Comparison of ENCODE assay signal across 18 cellular contexts in the genomic region with DNA sequence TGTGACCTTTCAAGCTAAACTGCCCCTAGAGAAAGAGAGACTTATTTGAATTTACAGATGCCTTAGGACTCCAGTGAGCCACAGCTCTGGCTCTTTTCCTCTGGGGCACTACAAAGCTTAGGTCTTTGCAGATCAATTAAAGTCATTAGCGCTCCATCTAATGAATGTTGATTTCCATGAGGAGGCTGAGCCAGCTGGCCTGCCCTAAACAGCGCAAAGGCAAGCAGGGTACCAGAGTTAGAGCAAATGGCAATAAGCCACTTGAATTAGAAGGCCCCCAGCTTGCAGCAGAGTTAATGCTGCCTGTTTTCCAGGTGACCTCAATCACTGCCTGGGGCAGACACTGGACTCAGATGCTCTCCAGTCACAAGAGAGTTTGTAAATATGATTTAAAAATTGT.
DNase-seq lines count a peak whose midpoint lies in the region; ATAC-seq, FAIRE-seq and TF ChIP-seq lines count a peak whose summit lies in the region.
"Had no signal": no experiment of that assay in that cellular context is flagged by ENCODE, and none has a peak within 500 bp of the region (broad histone marks: within the 10 kb centered on the region; RNA-seq: fewer than 3 reads in every experiment).

No MANE protein-coding gene starts in this region.

- no peaks in the 10 kb centered on the region for H3K9me3 ChIP-seq in SK-N-SH
- H3K9me3 ChIP-seq: body of pancreas, tibial nerve had no signal

- no peak overlapping the region for H2AK5ac ChIP-seq in mesendoderm (ENCODE audit: low read length)

- H2BK15ac ChIP-seq in mesendoderm (replicated peaks; ENCODE audit: low read depth) = no peak overlapping the region

- H3K9ac ChIP-seq in SK-N-SH (no peak overlapping the region), mesendoderm (ENCODE audit: low read length) (no peak overlapping the region)

- no peak overlapping the region for H4K8ac ChIP-seq in mesendoderm (ENCODE audit: low read depth, low read length)

- no peak for TF ChIP-seq CTCF in SK-N-SH (IDR thresholded peaks at IDR 0.05)

- H3K4me2 ChIP-seq in SK-N-SH (no peak overlapping the region), mesendoderm (ENCODE audit: low read length) (no peak overlapping the region)

- H3K79me2 ChIP-seq in SK-N-SH (ENCODE audit: insufficient read depth) (no peaks in the 10 kb centered on the region), mesendoderm (ENCODE audit: control insufficient read depth, insufficient read depth, low read length) (no peaks in the 10 kb centered on the region)

- whole genome bisulfite sequencing in SK-N-SH (ENCODE audit: low lambda C conversion rate) = 49% methylated on average over 2 of the region's 2 CpGs
- WGBS in mesendoderm (ENCODE audit: extremely low coverage, insufficient coverage, low lambda C conversion rate) = no CpG with 5 or more reads among the region's 2 CpGs

- H3K36me3 ChIP-seq in SK-N-SH (replicated peaks in 1 of 2; ENCODE audit: control insufficient read depth in 1 of 2, insufficient read depth in 2 of 2, low read length in 1 of 2) (no peaks in the 10 kb centered on the region), mesendoderm (ENCODE audit: control insufficient read depth, insufficient read depth, low read length) (no peaks in the 10 kb centered on the region)
- H3K36me3 ChIP-seq: tibial nerve had no signal

- peaks cover 8 to 9% of the 10 kb centered on the region in 2 experiments; a peak in 3 of 4 replicates for H3K4me1 ChIP-seq in SK-N-SH (ENCODE audit: control insufficient read depth in 1 of 2, insufficient read depth in 2 of 2, low read depth in 1 of 2, low read length in 1 of 2)
- H3K4me1 ChIP-seq in mesendoderm (ENCODE audit: control insufficient read depth, low read depth, low read length) = peaks cover 2% of the 10 kb centered on the region

- H3K56ac ChIP-seq in mesendoderm (ENCODE audit: low read length) = no peak overlapping the region

- no peak for FAIRE-seq in GM19239 (lab: Jason Lieb, UNC)

- H4K5ac ChIP-seq in mesendoderm (ENCODE audit: low read length) = no peak overlapping the region

- peak in 1 of 2 experiments; percentile 78; a peak in 2 of 4 replicates for TF ChIP-seq EP300 in SK-N-SH (IDR thresholded peaks at IDR 0.05; ENCODE audit: borderline replicate concordance in 1 of 2, low read depth in 1 of 2, low read length in 1 of 2)

- H2AFZ ChIP-seq in SK-N-SH (ENCODE audit: low read depth) = 0 out of 2 replicates have a peak overlapping the region, but pooled peaks have one; percentile 25

- H3K18ac ChIP-seq in mesendoderm (ENCODE audit: low read length) = no peak overlapping the region

- CTCF ChIA-PET in SK-N-SH (lab: Yijun Ruan, JAX) = no interaction called here

- H3K23ac ChIP-seq in mesendoderm (ENCODE audit: low read length) = no peak overlapping the region

- H3K27ac ChIP-seq in SK-N-SH (ENCODE audit: low read depth in 2 of 2, low read length in 1 of 2) (peak overlapping the region; percentile 47 to 71; a peak in 3 of 4 replicates), mesendoderm (ENCODE audit: low read depth, low read length) (no peak overlapping the region)
- H3K27ac ChIP-seq: body of pancreas had no signal

- no peak overlapping the region for H3K4ac ChIP-seq in mesendoderm (ENCODE audit: low read depth, low read length)

- no peak overlapping the region for H2BK5ac ChIP-seq in mesendoderm (ENCODE audit: low read length)

- no peak for TF ChIP-seq RAD21 in SK-N-SH (IDR thresholded peaks at IDR 0.05; ENCODE audit: low read length)

- POLR2A ChIA-PET in SK-N-SH (lab: Yijun Ruan, JAX) = no interaction called here

- H3K27me3 ChIP-seq in SK-N-SH (ENCODE audit: insufficient read depth) (no peaks in the 10 kb centered on the region), mesendoderm (ENCODE audit: insufficient read depth, low read length, poor library complexity) (peaks cover under 1% of the 10 kb centered on the region)
- H3K27me3 ChIP-seq: body of pancreas, tibial nerve had no signal

- H3K79me1 ChIP-seq in mesendoderm (ENCODE audit: low read length) = no peaks in the 10 kb centered on the region

- no peak overlapping the region for H2BK120ac ChIP-seq in mesendoderm (ENCODE audit: low read depth, low read length)

- no peaks in the 10 kb centered on the region for H4K20me1 ChIP-seq in SK-N-SH (ENCODE audit: insufficient read depth)

- DNase-seq in ELF-1 (ENCODE audit: low read depth, low spot score) = peak; percentile 77
- peak; percentile 62 for DNase-seq in NCI-H1436 treated with DMSO at 0.1 percent for 48 hours (lab: John Stamatoyannopoulos, UW)
- peak; percentile 30 for DNase-seq in SK-N-SH
- peak; percentile 70 for DNase-seq in mesendoderm
- DNase-seq in amygdala (lab: John Stamatoyannopoulos, UW) = no peak
- no peak for DNase-seq in GM19239 (ENCODE audit: insufficient read length, low spot score)
- DNase-seq in Kasumi-1 (lab: John Stamatoyannopoulos, UW) = no peak
- DNase-seq: activated CD4-positive, alpha-beta T cell treated with anti-CD3 and anti-CD28 coated beads, Interleukin-2, amount 10 ng/mL, durations not matched to agents 7 days and 5 days; activated naive CD8-positive, alpha-beta T cell treated with anti-CD3 and anti-CD28 coated beads for 36 hours; body of pancreas; CD8-positive, alpha-beta T cell; DMS79 treated with DMSO at 0.1 percent for 48 hours; left ventricle myocardium superior; NCI-H146; nucleus accumbens; stimulated activated CD4-positive, alpha-beta T cell treated with anti-CD3 and anti-CD28 coated beads, Interleukin-4, amount 100 ng/mL, for 24 hours had no signal

- no peak for ATAC-seq in GM21737 (IDR thresholded peaks at IDR 0.05; ENCODE audit: unreplicated experiment)
- ATAC-seq: body of pancreas; CD8-positive, alpha-beta T cell; left ventricle myocardium superior had no signal

- H3K4me3 ChIP-seq in SK-N-SH (ENCODE audit: low read depth in 2 of 2, low read length in 1 of 2) = no peak overlapping the region
- H3K4me3 ChIP-seq in mesendoderm (ENCODE audit: low read length) = no peak overlapping the region
- H3K4me3 ChIP-seq: body of pancreas, tibial nerve had no signal

- peaks cover 16% of the 10 kb centered on the region for H3F3A ChIP-seq in SK-N-SH (replicated peaks; ENCODE audit: insufficient read depth)

- no peaks in the 10 kb centered on the region for H3K9me2 ChIP-seq in SK-N-SH

TF ChIP-seq in SK-N-SH, 30 proteins besides CTCF, POLR2A, EP300 and RAD21:
- TF ChIP-seq SIN3A (IDR thresholded peaks at IDR 0.05; ENCODE audit: borderline replicate concordance, low read depth, low read length) (no peak), RXRA (IDR thresholded peaks at IDR 0.05; ENCODE audit: borderline replicate concordance, low read depth) (no peak), RFX5 (IDR thresholded peaks at IDR 0.05; ENCODE audit: low read length) (no peak), TAF1 (IDR thresholded peaks at IDR 0.05; ENCODE audit: borderline replicate concordance, low read depth, low read length) (no peak), GATA2 (CRISPR knock-in tag; IDR thresholded peaks at IDR 0.05) (0 out of 2 replicates have a peak, but pooled peaks have one; percentile 12), ELF1 (IDR thresholded peaks at IDR 0.05) (no peak), RCOR1 (IDR thresholded peaks at IDR 0.05; ENCODE audit: low read length) (no peak), MEF2A (IDR thresholded peaks at IDR 0.05; ENCODE audit: borderline replicate concordance, low read depth) (no peak), CHD2 (IDR thresholded peaks at IDR 0.05; ENCODE audit: low read length, partially characterized antibody) (peak; percentile 43), FOXJ3 (CRISPR knock-in tag; IDR thresholded peaks at IDR 0.05) (peak; percentile 39; the same call in 1 of the 2 replicates)
- TF ChIP-seq, protein P1, sequence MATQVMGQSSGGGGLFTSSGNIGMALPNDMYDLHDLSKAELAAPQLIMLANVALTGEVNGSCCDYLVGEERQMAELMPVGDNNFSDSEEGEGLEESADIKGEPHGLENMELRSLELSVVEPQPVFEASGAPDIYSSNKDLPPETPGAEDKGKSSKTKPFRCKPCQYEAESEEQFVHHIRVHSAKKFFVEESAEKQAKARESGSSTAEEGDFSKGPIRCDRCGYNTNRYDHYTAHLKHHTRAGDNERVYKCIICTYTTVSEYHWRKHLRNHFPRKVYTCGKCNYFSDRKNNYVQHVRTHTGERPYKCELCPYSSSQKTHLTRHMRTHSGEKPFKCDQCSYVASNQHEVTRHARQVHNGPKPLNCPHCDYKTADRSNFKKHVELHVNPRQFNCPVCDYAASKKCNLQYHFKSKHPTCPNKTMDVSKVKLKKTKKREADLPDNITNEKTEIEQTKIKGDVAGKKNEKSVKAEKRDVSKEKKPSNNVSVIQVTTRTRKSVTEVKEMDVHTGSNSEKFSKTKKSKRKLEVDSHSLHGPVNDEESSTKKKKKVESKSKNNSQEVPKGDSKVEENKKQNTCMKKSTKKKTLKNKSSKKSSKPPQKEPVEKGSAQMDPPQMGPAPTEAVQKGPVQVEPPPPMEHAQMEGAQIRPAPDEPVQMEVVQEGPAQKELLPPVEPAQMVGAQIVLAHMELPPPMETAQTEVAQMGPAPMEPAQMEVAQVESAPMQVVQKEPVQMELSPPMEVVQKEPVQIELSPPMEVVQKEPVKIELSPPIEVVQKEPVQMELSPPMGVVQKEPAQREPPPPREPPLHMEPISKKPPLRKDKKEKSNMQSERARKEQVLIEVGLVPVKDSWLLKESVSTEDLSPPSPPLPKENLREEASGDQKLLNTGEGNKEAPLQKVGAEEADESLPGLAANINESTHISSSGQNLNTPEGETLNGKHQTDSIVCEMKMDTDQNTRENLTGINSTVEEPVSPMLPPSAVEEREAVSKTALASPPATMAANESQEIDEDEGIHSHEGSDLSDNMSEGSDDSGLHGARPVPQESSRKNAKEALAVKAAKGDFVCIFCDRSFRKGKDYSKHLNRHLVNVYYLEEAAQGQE (IDR thresholded peaks at IDR 0.05; ENCODE audit: low read depth, low read length) = no peak

Comparison
In these comparisons a context has a peak if more than half of its experiments do, and no peak if none do; other contexts are left out.
1. DNase-seq: peak in ELF-1 (single experiment), NCI-H1436 treated with DMSO at 0.1 percent for 48 hours (single experiment), SK-N-SH (single experiment) and mesendoderm (single experiment); none in amygdala (0 of 56), GM19239 (single experiment) and Kasumi-1 (0 of 2).